Comparison of ENCODE assay signal across 7 cellular contexts in genomic region chr20:50625986-50626677, GRCh38.
DNase-seq lines count a peak whose midpoint lies in the region; TF ChIP-seq lines count a peak whose summit lies in the region.

No MANE protein-coding gene starts in this region.

- peaks cover 3% of the 10 kb centered on the region for H3K9me3 Mint-ChIP-seq in activated naive CD4-positive, alpha-beta T cell treated with anti-CD3 and anti-CD28 coated beads, Interleukin-2, amount 10 ng/mL, durations not matched to agents 7 days and 5 days
- peaks cover 3% of the 10 kb centered on the region for H3K9me3 Mint-ChIP-seq in T-helper 2 cell treated with Interferon-gamma antibody and Interleukin-4, amounts not matched to agents 5 μg/mL and 100 μg/mL, for 36 hours

- H3K4me1 Mint-ChIP-seq in activated naive CD4-positive, alpha-beta T cell treated with anti-CD3 and anti-CD28 coated beads, Interleukin-2, amount 10 ng/mL, durations not matched to agents 7 days and 5 days, result no peaks in the 10 kb centered on the region
- no peaks in the 10 kb centered on the region for H3K4me1 Mint-ChIP-seq in T-helper 2 cell treated with Interferon-gamma antibody and Interleukin-4, amounts not matched to agents 5 μg/mL and 100 μg/mL, for 36 hours (ENCODE audit: low read depth)

- DNase-seq in NCI-H1930 (lab: John Stamatoyannopoulos, UW) (peak; percentile 27 to 31), iPS DF 19.7 (ENCODE audit: low read depth, low spot score) (peak; percentile 75), stomach (peak; percentile 51), kidney glomerular epithelial cell (lab: John Stamatoyannopoulos, UW) (no peak)
- DNase-seq in activated naive CD4-positive, alpha-beta T cell treated with anti-CD3 and anti-CD28 coated beads, Interleukin-2, amount 10 ng/mL, durations not matched to agents 7 days and 5 days, result peak; percentile 33
- no peak for DNase-seq in T-helper 2 cell treated with Interferon-gamma antibody and Interleukin-4, amounts not matched to agents 5 μg/mL and 100 μg/mL, for 36 hours (ENCODE audit: low spot score)

- H3K27me3 Mint-ChIP-seq in activated naive CD4-positive, alpha-beta T cell treated with anti-CD3 and anti-CD28 coated beads, Interleukin-2, amount 10 ng/mL, durations not matched to agents 7 days and 5 days, result peaks cover 15% of the 10 kb centered on the region
- no peaks in the 10 kb centered on the region for H3K27me3 Mint-ChIP-seq in T-helper 2 cell treated with Interferon-gamma antibody and Interleukin-4, amounts not matched to agents 5 μg/mL and 100 μg/mL, for 36 hours (ENCODE audit: low read depth)

- no peaks in the 10 kb centered on the region for H3K27me3 ChIP-seq in stomach

- H3K9me3 ChIP-seq in stomach, result peaks cover 0 to 8% (median 5%) of the 10 kb centered on the region in 4 donors

- no peak for TF ChIP-seq POLR2A in stomach (IDR thresholded peaks at IDR 0.05)

- H3K4me3 Mint-ChIP-seq in activated naive CD4-positive, alpha-beta T cell treated with anti-CD3 and anti-CD28 coated beads, Interleukin-2, amount 10 ng/mL, durations not matched to agents 7 days and 5 days, result no peak overlapping the region
- H3K4me3 Mint-ChIP-seq in T-helper 2 cell treated with Interferon-gamma antibody and Interleukin-4, amounts not matched to agents 5 μg/mL and 100 μg/mL, for 36 hours, result no peak overlapping the region

- H3K4me3 ChIP-seq in stomach, result no peak overlapping the region

- no peak overlapping the region for H3K27ac Mint-ChIP-seq in activated naive CD4-positive, alpha-beta T cell treated with anti-CD3 and anti-CD28 coated beads, Interleukin-2, amount 10 ng/mL, durations not matched to agents 7 days and 5 days
- no peak overlapping the region for H3K27ac Mint-ChIP-seq in T-helper 2 cell treated with Interferon-gamma antibody and Interleukin-4, amounts not matched to agents 5 μg/mL and 100 μg/mL, for 36 hours

- intact Hi-C loops in stomach (cut with DNase I; ENCODE audit: low total_unique reads), result loop anchor here (10.0 kb wide), 1 partner anchor 119 kb away; no protein-coding TSS in a partner anchor

- 32 to 51% (median 37%) methylated on average over 7 to 15 of the region's 15 CpGs for WGBS in stomach, 5 donors

- peaks cover 0 to 26% (median 20%) of the 10 kb centered on the region in 4 donors for H3K4me1 ChIP-seq in stomach

- peak overlapping the region in 4 of 5 donors; percentile 23 to 64 (median 36) for H3K27ac ChIP-seq in stomach

- peaks cover 0 to 11% (median 0%) of the 10 kb centered on the region in 4 donors for H3K36me3 ChIP-seq in stomach

- no peak for TF ChIP-seq EP300 in stomach (IDR thresholded peaks at IDR 0.05)

- no peaks in the 10 kb centered on the region for H3K36me3 Mint-ChIP-seq in activated naive CD4-positive, alpha-beta T cell treated with anti-CD3 and anti-CD28 coated beads, Interleukin-2, amount 10 ng/mL, durations not matched to agents 7 days and 5 days
- no peaks in the 10 kb centered on the region for H3K36me3 Mint-ChIP-seq in T-helper 2 cell treated with Interferon-gamma antibody and Interleukin-4, amounts not matched to agents 5 μg/mL and 100 μg/mL, for 36 hours (ENCODE audit: low read depth)

- TF ChIP-seq CTCF in GM12874 (IDR thresholded peaks at IDR 0.05; ENCODE audit: insufficient read depth, low read depth, low read length) (peak; percentile 53), stomach (IDR thresholded peaks at IDR 0.05) (peak in 5 of 7 experiments; percentile 18 to 63 (median 49))

- CTCF ChIA-PET in activated naive CD4-positive, alpha-beta T cell treated with anti-CD3 and anti-CD28 coated beads, Interleukin-2, amount 10 ng/mL, durations not matched to agents 7 days and 5 days (lab: Charles Lee), result interaction anchor here (1.1 to 3.1 kb wide), 5 partner anchors 9 to 127 kb away, joined by 3 to 14 read pairs (median 4); no protein-coding TSS in a partner anchor

Comparison
In these comparisons a context has a peak if more than half of its experiments do, and no peak if none do; other contexts are left out.
1. DNase-seq: peak in NCI-H1930 (2 of 2), activated naive CD4-positive, alpha-beta T cell treated with anti-CD3 and anti-CD28 coated beads, Interleukin-2, amount 10 ng/mL, durations not matched to agents 7 days and 5 days (single experiment), iPS DF 19.7 (single experiment) and stomach (single experiment); none in T-helper 2 cell treated with Interferon-gamma antibody and Interleukin-4, amounts not matched to agents 5 μg/mL and 100 μg/mL, for 36 hours (single experiment) and kidney glomerular epithelial cell (single experiment).